ENCODE assay signal across 15 cellular contexts in the genomic region with DNA sequence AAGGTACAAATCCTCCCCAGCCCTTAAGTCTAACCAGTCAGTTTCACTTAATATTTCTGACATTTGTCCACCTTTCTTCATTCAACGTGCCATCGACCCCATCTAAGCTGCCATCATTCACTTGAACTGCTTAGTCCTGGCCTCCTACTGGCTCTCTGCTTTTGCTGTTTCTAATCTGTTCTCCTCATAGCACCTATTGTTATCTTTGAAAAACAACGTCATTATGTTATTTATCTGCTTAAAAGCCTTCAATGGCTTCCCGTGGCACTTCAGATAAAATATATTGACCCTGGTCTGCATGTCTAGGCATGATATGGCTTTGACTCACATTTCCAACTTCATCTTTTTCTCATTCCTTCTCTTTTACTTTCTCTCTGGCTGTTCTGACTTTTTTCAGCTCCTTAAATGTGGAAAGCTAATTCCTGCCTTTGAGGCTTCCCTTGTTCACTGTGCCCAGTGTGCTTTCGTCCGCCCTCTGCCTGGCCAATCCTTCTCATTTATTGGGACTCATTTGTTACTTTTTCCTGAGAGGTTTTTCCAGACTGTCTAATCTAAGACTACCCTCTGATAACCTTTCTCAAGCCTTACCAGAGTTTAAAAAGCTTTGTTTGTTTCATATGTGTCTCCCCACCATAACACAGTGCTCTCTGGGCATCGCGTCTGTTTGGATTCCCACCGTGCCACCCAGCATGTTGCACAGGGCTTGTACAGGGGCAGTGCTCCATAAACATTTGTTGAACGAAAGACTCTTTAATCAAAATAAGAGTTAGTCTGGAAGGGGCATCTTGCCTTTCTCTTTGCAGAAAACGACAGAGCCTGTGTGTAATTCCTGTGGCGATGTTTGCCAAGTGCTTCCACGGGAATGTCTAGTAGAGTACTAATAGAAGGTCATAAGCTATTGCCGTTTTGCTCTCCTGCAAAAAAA.
DNase-seq lines count a peak whose midpoint lies in the region; ATAC-seq and TF ChIP-seq lines count a peak whose summit lies in the region.
"Had no signal": no experiment of that assay in that cellular context is flagged by ENCODE, and none has a peak within 500 bp of the region (broad histone marks: within the 10 kb centered on the region; RNA-seq: fewer than 3 reads in every experiment).

No MANE protein-coding gene starts in this region.

- H3K27me3 ChIP-seq in HUES6 (ENCODE audit: control insufficient read depth, insufficient read depth, low read length) (no peaks in the 10 kb centered on the region), Panc1 (ENCODE audit: control insufficient read depth, insufficient read depth, low read length) (no peaks in the 10 kb centered on the region), ectodermal cell (ENCODE audit: control insufficient read depth, insufficient read depth, low read length, poor library complexity, severe bottlenecking) (no peaks in the 10 kb centered on the region)

- POLR2A ChIA-PET in Panc1 (lab: Charles Lee): interaction anchor here (0.6 kb wide), 1 partner anchor 53 kb away, joined by 3 read pairs; no protein-coding TSS in a partner anchor

- in situ Hi-C loops in Panc1 (cut with HindIII; ENCODE audit: low pct_unique_long_range_greater_than_20kb, low sequenced_read_pairs): no loop called here

- WGBS in ectodermal cell, 2 experiments: 79 to 82% methylated on average over 14 of the region's 14 CpGs

- 0 out of 2 replicates have a peak overlapping the region, but pooled peaks have one; percentile 28 for H3K27ac ChIP-seq in HUES6 (ENCODE audit: low read depth, low read length)
- peak overlapping the region; percentile 29; the same call in 1 of the 2 replicates for H3K27ac ChIP-seq in Panc1 (ENCODE audit: low read length)
- H3K27ac ChIP-seq in ectodermal cell (ENCODE audit: insufficient read depth, low read depth, low read length, poor library complexity, severe bottlenecking): peak overlapping the region; percentile 74

- CTCF ChIA-PET in Panc1 (lab: Charles Lee): no interaction called here

- H3K36me3 ChIP-seq in HUES6 (ENCODE audit: control insufficient read depth, insufficient read depth, low read length) (no peaks in the 10 kb centered on the region), Panc1 (ENCODE audit: control insufficient read depth, insufficient read depth, low read length) (no peaks in the 10 kb centered on the region), ectodermal cell (ENCODE audit: control insufficient read depth, insufficient read depth, low read length) (no peaks in the 10 kb centered on the region)

- intact Hi-C loops in Panc1 (cut with micrococcal nuclease; ENCODE audit: unreplicated experiment): no loop called here

- H3K9ac ChIP-seq in HUES6 (ENCODE audit: low read length): no peak overlapping the region

- DNase-seq in Panc1 (ENCODE audit: low read depth, low spot score) (no peak), pons (ENCODE audit: low spot score) (peak; percentile 72), NCI-H187 (lab: John Stamatoyannopoulos, UW) (no peak), 8988T (no peak)
- no peak for DNase-seq in activated CD4-positive, CD25-positive, alpha-beta regulatory T cell (lab: John Stamatoyannopoulos, UW)
- DNase-seq: activated CD4-positive, alpha-beta T cell treated with anti-CD3 and anti-CD28 coated beads, Interleukin-2, amount 50 U/mL, for 48 hours; activated T-cell treated with anti-CD3 and anti-CD28 coated beads, Interleukin-2, amount 50 U/mL, for 24 hours; KG1; left colon; NCI-H1092 treated with DMSO at 0.1 percent for 48 hours; PC-3; stimulated activated CD4-positive, alpha-beta T cell treated with anti-CD3 and anti-CD28 coated beads, Interleukin-15, amount 100 ng/mL, for 24 hours had no signal

- ATAC-seq in Panc1 (no peak), GM19395 (IDR thresholded peaks at IDR 0.05; ENCODE audit: unreplicated experiment) (no peak)
- ATAC-seq: PC-3 had no signal

- H3K4me3 ChIP-seq in HUES6 (ENCODE audit: low read depth, low read length): no peak overlapping the region
- H3K4me3 ChIP-seq in Panc1 (ENCODE audit: low read depth in 2 of 2, low read length in 2 of 2): no peak overlapping the region
- H3K4me3 ChIP-seq in ectodermal cell (ENCODE audit: insufficient read depth, low read depth, low read length): no peak overlapping the region

- peaks cover 8% of the 10 kb centered on the region; the same call in 1 of the 2 replicates for H3K4me1 ChIP-seq in HUES6 (ENCODE audit: control insufficient read depth, insufficient read depth, low read length)
- peaks cover 10% of the 10 kb centered on the region for H3K4me1 ChIP-seq in Panc1 (ENCODE audit: control insufficient read depth, insufficient read depth, low read length)
- peaks cover 17% of the 10 kb centered on the region for H3K4me1 ChIP-seq in ectodermal cell (ENCODE audit: control insufficient read depth, insufficient read depth, low read length)

- no peak for TF ChIP-seq CTCF in Panc1 (IDR thresholded peaks at IDR 0.05)

- no TSS peak for BruUV-seq in Panc1 (replicated peaks; lab: Mats Ljungman, UMichigan)

- H3K9me3 ChIP-seq in HUES6 (ENCODE audit: control insufficient read depth, insufficient read depth, low read depth, low read length) (no peaks in the 10 kb centered on the region), Panc1 (ENCODE audit: control insufficient read depth, insufficient read depth, low read depth, low read length) (no peaks in the 10 kb centered on the region), ectodermal cell (ENCODE audit: control insufficient read depth, low read length) (no peaks in the 10 kb centered on the region)
